Comparison of ENCODE assay signal across 9 cellular contexts in genomic region chr18:58991127-58991798, GRCh38.
A peak's percentile ranks its signal among the peaks of the same experiment; 100 is the strongest.
DNase-seq lines count a peak whose midpoint lies in the region; ATAC-seq, FAIRE-seq and TF ChIP-seq lines count a peak whose summit lies in the region.
"Had no signal": no experiment of that assay in that cellular context is flagged by ENCODE, and none has a peak within 500 bp of the region (broad histone marks: within the 10 kb centered on the region; RNA-seq: fewer than 3 reads in every experiment).

No MANE protein-coding gene starts in this region.

- H3K4me1 ChIP-seq in GM12878 (ENCODE audit: control insufficient read depth, insufficient read depth, low read length) (peaks cover 29% of the 10 kb centered on the region), spleen (peaks cover 8 to 40% (median 23%) of the 10 kb centered on the region in 6 donors)

- TF ChIP-seq CTCF in GM12878 (IDR thresholded peaks at IDR 0.05 in 2 of 3, conservative IDR thresholded peaks at IDR 0.05 in 1 of 3; ENCODE audit: control insufficient read depth in 2 of 3, extremely low read depth in 1 of 3, insufficient read depth in 1 of 3, low read depth in 3 of 3, low read length in 3 of 3) (no peak), spleen (IDR thresholded peaks at IDR 0.05 in 8 of 11, conservative IDR thresholded peaks at IDR 0.05 in 3 of 11) (no peak)

- H3K4me3 ChIP-seq in GM12878 (no peak overlapping the region), spleen (no peak overlapping the region)

- TF ChIP-seq EP300 in GM12878 (IDR thresholded peaks at IDR 0.05; ENCODE audit: borderline replicate concordance in 1 of 2, control insufficient read depth in 1 of 2, low read depth in 2 of 2, low read length in 2 of 2): peak in 1 of 2 experiments; percentile 83; a peak in 3 of 4 replicates

- DNase-seq in GM12878 (ENCODE audit: low read depth, low spot score) (peak; percentile 76), spleen (no peak), NCI-H510A (lab: John Stamatoyannopoulos, UW) (no peak), SIG-M5 (lab: John Stamatoyannopoulos, UW) (no peak), DMS 273 treated with DMSO at 0.1 percent for 48 hours (lab: John Stamatoyannopoulos, UW) (no peak)
- no peak for DNase-seq in activated CD8-positive, alpha-beta memory T cell treated with anti-CD3 and anti-CD28 coated beads for 24 hours
- DNase-seq: activated naive CD8-positive, alpha-beta T cell treated with anti-CD3 and anti-CD28 coated beads, Interleukin-2, amount 10 ng/mL, durations not matched to agents 7 days and 5 days had no signal

- no peak for TF ChIP-seq RAD21 in GM12878 (IDR thresholded peaks at IDR 0.05; ENCODE audit: insufficient read depth, low read depth, low read length)

- in situ Hi-C loops in GM12878 (cut with MboI): loop anchor here (25.0 kb wide), 1 partner anchor 896 kb away; the partner anchor contains the start of gene PMAIP1

- FAIRE-seq in GM12878 (lab: Jason Lieb, UNC): peak; percentile 44

- intact Hi-C loops in GM12878 (cut with micrococcal nuclease; ENCODE audit: unreplicated experiment) (loop anchor here (1.0 kb wide), 1 partner anchor 20 kb away; no protein-coding TSS in a partner anchor), spleen (cut with DNase I; ENCODE audit: low total_unique reads) (no loop called here)

- CTCF ChIA-PET in GM12878 (lab: Yijun Ruan, JAX): no interaction called here

- no peak overlapping the region for H3K9ac ChIP-seq in GM12878 (ENCODE audit: control insufficient read depth, insufficient read depth, low read length)

- H3K4me2 ChIP-seq in GM12878 (ENCODE audit: control insufficient read depth, insufficient read depth): peak overlapping the region; percentile 55; the same call in 1 of the 2 replicates

- H3K36me3 ChIP-seq in GM12878 (ENCODE audit: control insufficient read depth in 2 of 2, insufficient read depth in 2 of 2, low read length in 1 of 2) (no peaks in the 10 kb centered on the region), spleen (no peaks in the 10 kb centered on the region)

- H3K9me3 ChIP-seq in GM12878 (replicated peaks; ENCODE audit: control insufficient read depth, insufficient read depth, low read length) (peaks cover 26% of the 10 kb centered on the region), spleen (peaks cover 0 to 21% (median 8%) of the 10 kb centered on the region in 8 donors)

- POLR2A ChIA-PET in GM12878 (lab: Charles Lee): no interaction called here

- H3K27me3 ChIP-seq in GM12878 (replicated peaks in 1 of 2; ENCODE audit: control insufficient read depth in 2 of 2, insufficient read depth in 2 of 2, low read length in 1 of 2) (no peaks in the 10 kb centered on the region), spleen (replicated peaks in 1 of 7) (no peaks in the 10 kb centered on the region)

- 36% methylated on average over 7 of the region's 7 CpGs for WGBS in GM12878 (ENCODE audit: insufficient coverage, insufficient replicate concordance, low lambda C conversion rate, missing lambda C conversion rate)
- WGBS in spleen, 5 donors: 57 to 69% (median 62%) methylated on average over 7 of the region's 7 CpGs

- RAD21 ChIA-PET in GM12878 (lab: Charles Lee; ENCODE audit: unreplicated experiment): interaction anchor here (0.6 kb wide), 1 partner anchor 28 kb away, joined by 4 read pairs; no protein-coding TSS in a partner anchor

- ATAC-seq in GM19025 (IDR thresholded peaks at IDR 0.05; ENCODE audit: low read depth, unreplicated experiment) (peak; percentile 77), HG03025 (IDR thresholded peaks at IDR 0.05; ENCODE audit: low FRiP score, unreplicated experiment) (peak; percentile 65), GM12878 (peak; percentile 96)

- SMC1A ChIA-PET in GM12878 (lab: Charles Lee; ENCODE audit: uncharacterized antibody, unreplicated experiment): interaction anchor here (0.9 to 1.4 kb wide), 2 partner anchors 15 to 31 kb away, joined by 3 read pairs; no protein-coding TSS in a partner anchor

- H4K20me1 ChIP-seq in GM12878 (ENCODE audit: control insufficient read depth, insufficient read depth): no peaks in the 10 kb centered on the region

- H3K27ac ChIP-seq in GM12878 (ENCODE audit: control insufficient read depth, insufficient read depth) (peak overlapping the region; percentile 32), spleen (peak overlapping the region in 5 of 8 donors; percentile 69 to 77 (median 71))

- TF ChIP-seq POLR2A in GM12878 (IDR thresholded peaks at IDR 0.05; ENCODE audit: low read depth, low read length): no peak
- TF ChIP-seq POLR2A in spleen (IDR thresholded peaks at IDR 0.05): no peak

- BruUV-seq in GM12878 (replicated peaks; lab: Mats Ljungman, UMichigan): no TSS peak

- H3K79me2 ChIP-seq in GM12878 (ENCODE audit: control insufficient read depth, insufficient read depth, low read length): no peaks in the 10 kb centered on the region

- H2AFZ ChIP-seq in GM12878 (ENCODE audit: control insufficient read depth, low read depth, low read length): peak overlapping the region; percentile 41

TF ChIP-seq in GM12878, 131 proteins besides CTCF, POLR2A, EP300 and RAD21 (continues in another document):
- TF ChIP-seq, protein P1, sequence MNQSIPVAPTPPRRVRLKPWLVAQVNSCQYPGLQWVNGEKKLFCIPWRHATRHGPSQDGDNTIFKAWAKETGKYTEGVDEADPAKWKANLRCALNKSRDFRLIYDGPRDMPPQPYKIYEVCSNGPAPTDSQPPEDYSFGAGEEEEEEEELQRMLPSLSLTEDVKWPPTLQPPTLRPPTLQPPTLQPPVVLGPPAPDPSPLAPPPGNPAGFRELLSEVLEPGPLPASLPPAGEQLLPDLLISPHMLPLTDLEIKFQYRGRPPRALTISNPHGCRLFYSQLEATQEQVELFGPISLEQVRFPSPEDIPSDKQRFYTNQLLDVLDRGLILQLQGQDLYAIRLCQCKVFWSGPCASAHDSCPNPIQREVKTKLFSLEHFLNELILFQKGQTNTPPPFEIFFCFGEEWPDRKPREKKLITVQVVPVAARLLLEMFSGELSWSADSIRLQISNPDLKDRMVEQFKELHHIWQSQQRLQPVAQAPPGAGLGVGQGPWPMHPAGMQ (IDR thresholded peaks at IDR 0.05; ENCODE audit: borderline replicate concordance): no peak
- TF ChIP-seq SP1 (IDR thresholded peaks at IDR 0.05; ENCODE audit: low read depth, low read length) (peak; percentile 70), BCL3 (IDR thresholded peaks at IDR 0.05; ENCODE audit: borderline replicate concordance, insufficient read depth, low read depth, low read length, poor library complexity, severe bottlenecking) (peak; percentile 85), ZNF24 (IDR thresholded peaks at IDR 0.05) (peak; percentile 81), DPF2 (IDR thresholded peaks at IDR 0.05) (peak; percentile 79), POLR2AphosphoS2 (IDR thresholded peaks at IDR 0.05; ENCODE audit: low read depth, low read length) (no peak), NFYA (IDR thresholded peaks at IDR 0.05; ENCODE audit: borderline replicate concordance, low read depth, low read length) (no peak), BCL11A (IDR thresholded peaks at IDR 0.05; ENCODE audit: low read depth, low read length) (peak; percentile 100), IKZF2 (IDR thresholded peaks at IDR 0.05) (peak; percentile 63 to 87; a peak in 3 of 4 replicates), CREM (IDR thresholded peaks at IDR 0.05; ENCODE audit: low read depth) (peak; percentile 95), BMI1 (IDR thresholded peaks at IDR 0.05; ENCODE audit: borderline replicate concordance) (peak; percentile 43; the same call in 1 of the 2 replicates), MEF2B (IDR thresholded peaks at IDR 0.05; ENCODE audit: partially characterized antibody, poor library complexity, severe bottlenecking) (peak; percentile 89), PML (IDR thresholded peaks at IDR 0.05; ENCODE audit: low read length) (peak; percentile 74; the same call in 1 of the 2 replicates), CHD4 (IDR thresholded peaks at IDR 0.05) (0 out of 2 replicates have a peak, but pooled peaks have one; percentile 7), RUNX3 (IDR thresholded peaks at IDR 0.05; ENCODE audit: low read length) (peak; percentile 98), CBX5 (IDR thresholded peaks at IDR 0.05; ENCODE audit: low read depth) (0 out of 2 replicates have a peak, but pooled peaks have one; percentile 39), BACH1 (IDR thresholded peaks at IDR 0.05; ENCODE audit: borderline replicate concordance) (no peak; the same call in 1 of the 2 replicates), JUNB (IDR thresholded peaks at IDR 0.05) (peak; percentile 99), CBFB (IDR thresholded peaks at IDR 0.05; ENCODE audit: low read depth) (peak; percentile 66; the same call in 1 of the 2 replicates)
- TF ChIP-seq, protein P2, sequence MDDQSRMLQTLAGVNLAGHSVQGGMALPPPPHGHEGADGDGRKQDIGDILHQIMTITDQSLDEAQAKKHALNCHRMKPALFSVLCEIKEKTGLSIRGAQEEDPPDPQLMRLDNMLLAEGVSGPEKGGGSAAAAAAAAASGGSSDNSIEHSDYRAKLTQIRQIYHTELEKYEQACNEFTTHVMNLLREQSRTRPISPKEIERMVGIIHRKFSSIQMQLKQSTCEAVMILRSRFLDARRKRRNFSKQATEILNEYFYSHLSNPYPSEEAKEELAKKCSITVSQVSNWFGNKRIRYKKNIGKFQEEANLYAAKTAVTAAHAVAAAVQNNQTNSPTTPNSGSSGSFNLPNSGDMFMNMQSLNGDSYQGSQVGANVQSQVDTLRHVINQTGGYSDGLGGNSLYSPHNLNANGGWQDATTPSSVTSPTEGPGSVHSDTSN (IDR thresholded peaks at IDR 0.05; ENCODE audit: insufficient replicate concordance, low read depth, low read length): peak; percentile 23
- TF ChIP-seq, protein P3, sequence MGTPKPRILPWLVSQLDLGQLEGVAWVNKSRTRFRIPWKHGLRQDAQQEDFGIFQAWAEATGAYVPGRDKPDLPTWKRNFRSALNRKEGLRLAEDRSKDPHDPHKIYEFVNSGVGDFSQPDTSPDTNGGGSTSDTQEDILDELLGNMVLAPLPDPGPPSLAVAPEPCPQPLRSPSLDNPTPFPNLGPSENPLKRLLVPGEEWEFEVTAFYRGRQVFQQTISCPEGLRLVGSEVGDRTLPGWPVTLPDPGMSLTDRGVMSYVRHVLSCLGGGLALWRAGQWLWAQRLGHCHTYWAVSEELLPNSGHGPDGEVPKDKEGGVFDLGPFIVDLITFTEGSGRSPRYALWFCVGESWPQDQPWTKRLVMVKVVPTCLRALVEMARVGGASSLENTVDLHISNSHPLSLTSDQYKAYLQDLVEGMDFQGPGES (IDR thresholded peaks at IDR 0.05): no peak
